23 cellular contexts compared by ENCODE assay signal in genomic region chr4:69995526-69996016, GRCh38. TPM values are rescaled to one million over a fixed set of nuclear protein-coding genes. Genes with fewer than 3 reads are reported as not detected.
DNase-seq lines count a peak whose midpoint lies in the region; ATAC-seq and TF ChIP-seq lines count a peak whose summit lies in the region.
"Had no signal": no experiment of that assay in that cellular context is flagged by ENCODE, and none has a peak within 500 bp of the region (broad histone marks: within the 10 kb centered on the region; RNA-seq: fewer than 3 reads in every experiment).

Gene STATH (plus strand): TSS chr4:69995966. CDS start chr4:69998438, 2,472 bp downstream.

- H3K36me3 Mint-ChIP-seq in MCF 10A (ENCODE audit: insufficient read depth, unreplicated experiment): no peaks in the 10 kb centered on the region

- peaks cover 49% of the 10 kb centered on the region for H3K27me3 Mint-ChIP-seq in MCF 10A (ENCODE audit: insufficient read depth, unreplicated experiment)

- intact Hi-C loops in MCF 10A (cut with micrococcal nuclease): no loop called here
- intact Hi-C loops in mammary epithelial cell (cut with micrococcal nuclease): no loop called here

- 73% methylated on average over 3 of the region's 3 CpGs for WGBS in mammary epithelial cell (ENCODE audit: low coverage, missing lambda C conversion rate)

- H3K36me3 ChIP-seq in mammary epithelial cell (ENCODE audit: insufficient read depth, low read length): no peaks in the 10 kb centered on the region
- H3K36me3 ChIP-seq: Peyer's patch had no signal

- BruUV-seq in MCF 10A (replicated peaks; lab: Mats Ljungman, UMichigan) (no TSS peak), mammary epithelial cell (replicated peaks; lab: Mats Ljungman, UMichigan) (no TSS peak)

- H3K27me3 ChIP-seq in mammary epithelial cell (ENCODE audit: insufficient read depth, low read length): no peaks in the 10 kb centered on the region
- H3K27me3 ChIP-seq: Peyer's patch had no signal

- no peaks in the 10 kb centered on the region for H3K79me2 ChIP-seq in mammary epithelial cell (ENCODE audit: insufficient read depth, low read length)

- no peaks in the 10 kb centered on the region for H4K20me1 ChIP-seq in mammary epithelial cell (ENCODE audit: insufficient read depth, low read length)

- H3K27ac ChIP-seq in mammary epithelial cell (ENCODE audit: insufficient read depth, low read depth, low read length): no peak within 1 kb of the TSS
- H3K27ac ChIP-seq: A549, Peyer's patch had no signal

- no peak for TF ChIP-seq CTCF in MCF 10A (IDR thresholded peaks at IDR 0.05; ENCODE audit: unreplicated experiment)
- no peak for TF ChIP-seq CTCF in mammary epithelial cell (conservative IDR thresholded peaks at IDR 0.05 in 1 of 2, IDR thresholded peaks at IDR 0.05 in 1 of 2; ENCODE audit: extremely low read depth in 1 of 2, insufficient read depth in 1 of 2, low read depth in 1 of 2, low read length in 2 of 2)
- no peak for TF ChIP-seq CTCF in fibroblast of pulmonary artery (IDR thresholded peaks at IDR 0.05; ENCODE audit: low read length, missing control alignments)

- H3K4me1 Mint-ChIP-seq in MCF 10A (ENCODE audit: insufficient read depth, unreplicated experiment): no peaks in the 10 kb centered on the region

- POLR2A ChIA-PET in MCF 10A (lab: Yijun Ruan, JAX): no interaction called here

- ATAC-seq in HG03025 (IDR thresholded peaks at IDR 0.05; ENCODE audit: low FRiP score, unreplicated experiment) (no peak), HG02763 (IDR thresholded peaks at IDR 0.05; ENCODE audit: unreplicated experiment) (no peak)
- ATAC-seq: A549 had no signal

- in situ Hi-C loops in mammary epithelial cell (cut with MboI; ENCODE audit: low sequenced_read_pairs in 2 of 2): no loop called here

- H2AFZ ChIP-seq in mammary epithelial cell (ENCODE audit: low read depth, low read length): no peak within 1 kb of the TSS

- CTCF ChIA-PET in MCF 10A (lab: Yijun Ruan, JAX) (no interaction called here), mammary epithelial cell (lab: Charles Lee; ENCODE audit: low non-redundant PET) (no interaction called here)

- DNase-seq in MCF 10A (ENCODE audit: unreplicated experiment): peak; percentile 46
- DNase-seq in mammary epithelial cell: no peak
- DNase-seq in amniotic epithelial cell (ENCODE audit: low read depth): peak; percentile 63
- peak; percentile 71 for DNase-seq in fibroblast of pulmonary artery (ENCODE audit: low read depth)
- DNase-seq in SHP77 treated with DMSO at 0.1 percent for 48 hours (lab: John Stamatoyannopoulos, UW): no peak
- no peak for DNase-seq in NCI-H510A (lab: John Stamatoyannopoulos, UW)
- DNase-seq: AML-193, Caco-2, DMS79, HFFc6, IMR-90, NCI-H1092 treated with DMSO at 0.1 percent for 48 hours, NCI-H1694, NCI-H2107, NCI-H446, NCI-H748 treated with DMSO at 0.1 percent for 48 hours, Peyer's patch, SIG-M5 had no signal

- H3K4me3 ChIP-seq in mammary epithelial cell (replicated peaks in 1 of 3; ENCODE audit: insufficient read depth in 1 of 3, low read depth in 2 of 3, low read length in 3 of 3) (no peak within 1 kb of the TSS), fibroblast of pulmonary artery (replicated peaks; ENCODE audit: low read depth, low read length) (no peak within 1 kb of the TSS)
- H3K4me3 ChIP-seq: A549, Peyer's patch had no signal

- dilution Hi-C loops in mammary epithelial cell (cut with HindIII; ENCODE audit: low sequenced_read_pairs): no loop called here

- no peaks in the 10 kb centered on the region for H3K4me1 ChIP-seq in mammary epithelial cell (ENCODE audit: insufficient read depth, low read length)
- H3K4me1 ChIP-seq: A549, Peyer's patch had no signal

- H3K4me2 ChIP-seq in mammary epithelial cell (ENCODE audit: insufficient read depth, low read depth, low read length): no peak within 1 kb of the TSS
- H3K4me2 ChIP-seq: A549 had no signal

- H3K4me3 Mint-ChIP-seq in MCF 10A (ENCODE audit: unreplicated experiment): no peak within 1 kb of the TSS
- H3K4me3 Mint-ChIP-seq: HFFc6 had no signal

- H3K9me3 ChIP-seq in mammary epithelial cell (replicated peaks; ENCODE audit: insufficient read depth, low read length): no peaks in the 10 kb centered on the region
- H3K9me3 ChIP-seq: A549, Caco-2, Peyer's patch had no signal

- no peak within 1 kb of the TSS for H3K9ac ChIP-seq in mammary epithelial cell (ENCODE audit: insufficient read depth, low read length)

- H3K9me3 Mint-ChIP-seq in MCF 10A (ENCODE audit: unreplicated experiment): no peaks in the 10 kb centered on the region

- H3K27ac Mint-ChIP-seq in MCF 10A (ENCODE audit: low read depth, unreplicated experiment): no peak within 1 kb of the TSS
- H3K27ac Mint-ChIP-seq: HFFc6 had no signal

RNA-seq across cellular contexts. Expression of gene STATH, which starts in this region (rescaled TPM):
- total RNA-seq in MCF 10A (2022) (not detected in 2 replicates), mammary epithelial cell (not detected)
- not detected for polyA plus RNA-seq in mammary epithelial cell
- polyA minus RNA-seq in mammary epithelial cell: not detected
- total RNA-seq: Caco-2, G401, H1, HFFc6, IMR-90, Peyer's patch had no signal
- polyA plus RNA-seq: A549, H1, IMR-90 had no signal

Comparison
In these comparisons a context has a peak if more than half of its experiments do, and no peak if none do; other contexts are left out.
1. Peak in DNase-seq in MCF 10A; RNA of the gene not detected or under 1 TPM.
2. DNase-seq: peak in amniotic epithelial cell (single experiment) and fibroblast of pulmonary artery (single experiment); none in mammary epithelial cell (single experiment), SHP77 treated with DMSO at 0.1 percent for 48 hours (single experiment) and NCI-H510A (single experiment).